In genomic region chr9:121663591-121663990, GRCh38 we compare ENCODE assay signal across 17 cellular contexts. TPM values are rescaled to one million over a fixed set of nuclear protein-coding genes. Genes with fewer than 3 reads are reported as not detected.
DNase-seq lines count a peak whose midpoint lies in the region; ATAC-seq and TF ChIP-seq lines count a peak whose summit lies in the region.
"Had no signal": no experiment of that assay in that cellular context is flagged by ENCODE, and none has a peak within 500 bp of the region (broad histone marks: within the 10 kb centered on the region; RNA-seq: fewer than 3 reads in every experiment).

No MANE protein-coding gene starts in this region.

- no peak for DNase-seq in heart right ventricle
- DNase-seq in Right ventricle myocardium superior = no peak
- no peak for DNase-seq in left ventricle myocardium inferior
- no peak for DNase-seq in neuronal stem cell (ENCODE audit: low spot score)
- no peak for DNase-seq in T-helper 9 cell
- DNase-seq in NCI-H524 (lab: John Stamatoyannopoulos, UW) = no peak
- no peak for DNase-seq in DMS114 treated with DMSO at 0.1 percent for 48 hours (lab: John Stamatoyannopoulos, UW; ENCODE audit: unreplicated experiment)
- DNase-seq: DND-41, GOT3, NCI-H1048, NCI-H146, NCI-H2081 had no signal

- H3K27me3 ChIP-seq in heart right ventricle (no peaks in the 10 kb centered on the region), left ventricle myocardium inferior (ENCODE audit: low read depth) (no peaks in the 10 kb centered on the region), neuronal stem cell (ENCODE audit: control insufficient read depth in 3 of 3, insufficient read depth in 3 of 3, low read depth in 1 of 3, low read length in 3 of 3) (no peaks in the 10 kb centered on the region)
- H3K27me3 ChIP-seq: BLaER1 treated with 17β-estradiol and CSF1 and Interleukin-3, amounts not matched to agents 10 nM and 100 nM had no signal

- H3K27ac ChIP-seq in heart right ventricle = peak overlapping the region; percentile 11 to 81 (median 56)
- peak overlapping the region; percentile 88 for H3K27ac ChIP-seq in left ventricle myocardium inferior (replicated peaks)
- no peak overlapping the region for H3K27ac ChIP-seq in neuronal stem cell (replicated peaks; ENCODE audit: low read length)
- H3K27ac ChIP-seq: A549; BLaER1 treated with 17β-estradiol and CSF1 and Interleukin-3, amounts not matched to agents 10 nM and 100 nM; KMS-11 had no signal

- 66 to 68% methylated on average over 7 of the region's 7 CpGs for WGBS in heart right ventricle, 2 donors
- no CpG with 5 or more reads among the region's 7 CpGs for WGBS in neuronal stem cell (ENCODE audit: extremely low coverage in 2 of 2, insufficient read length in 2 of 2, insufficient replicate concordance in 1 of 2), 2 donors

- peak overlapping the region; percentile 37 for H3K9ac ChIP-seq in neuronal stem cell (ENCODE audit: low read depth, low read length, poor library complexity)
- H3K9ac ChIP-seq: BLaER1 treated with 17β-estradiol and CSF1 and Interleukin-3, amounts not matched to agents 10 nM and 100 nM; KMS-11 had no signal

- intact Hi-C loops in heart right ventricle (cut with DNase I) (no loop called here), Right ventricle myocardium superior (cut with DNase I) (no loop called here), left ventricle myocardium inferior (cut with micrococcal nuclease) (no loop called here)

- peaks cover 0 to 15% (median 0%) of the 10 kb centered on the region in 9 donors for H3K36me3 ChIP-seq in heart right ventricle
- H3K36me3 ChIP-seq in left ventricle myocardium inferior = peaks cover 4% of the 10 kb centered on the region
- peaks cover 0 to 7% of the 10 kb centered on the region in 2 donors for H3K36me3 ChIP-seq in neuronal stem cell (replicated peaks in 1 of 2; ENCODE audit: control insufficient read depth in 2 of 2, insufficient read depth in 2 of 2, low read length in 2 of 2)

- H2AK5ac ChIP-seq in neuronal stem cell (ENCODE audit: low read depth, low read length) = no peak overlapping the region

- ATAC-seq in heart right ventricle (peak in 1 of 8 donors; percentile 2), Right ventricle myocardium superior (ENCODE audit: poor library complexity) (no peak), GM21529 (IDR thresholded peaks at IDR 0.05; ENCODE audit: unreplicated experiment) (no peak)
- ATAC-seq: A549, GM12878 had no signal

- no peak overlapping the region for H3K23ac ChIP-seq in neuronal stem cell (ENCODE audit: low read depth, low read length, poor library complexity)

- H4K8ac ChIP-seq in neuronal stem cell (ENCODE audit: low read depth, low read length) = no peak overlapping the region

- H3K79me1 ChIP-seq in neuronal stem cell (ENCODE audit: low read depth, low read length) = peaks cover 2% of the 10 kb centered on the region

- H3K9me3 ChIP-seq in heart right ventricle (no peaks in the 10 kb centered on the region), left ventricle myocardium inferior (replicated peaks) (no peaks in the 10 kb centered on the region), neuronal stem cell (replicated peaks in 1 of 2; ENCODE audit: control insufficient read depth in 2 of 2, insufficient read depth in 1 of 2, low read depth in 1 of 2, low read length in 2 of 2) (peaks cover 4 to 6% of the 10 kb centered on the region in 2 donors)
- H3K9me3 ChIP-seq: A549; BLaER1 treated with 17β-estradiol and CSF1 and Interleukin-3, amounts not matched to agents 10 nM and 100 nM had no signal

- H2BK15ac ChIP-seq in neuronal stem cell (ENCODE audit: low read length) = no peak overlapping the region

- TF ChIP-seq CTCF in heart right ventricle (IDR thresholded peaks at IDR 0.05) (no peak), left ventricle myocardium inferior (IDR thresholded peaks at IDR 0.05; ENCODE audit: borderline replicate concordance) (no peak)

- no peak overlapping the region for H3K4ac ChIP-seq in neuronal stem cell (ENCODE audit: low read length)

- H3K18ac ChIP-seq in neuronal stem cell (ENCODE audit: low read length) = no peak overlapping the region

- no peak overlapping the region for H2BK12ac ChIP-seq in neuronal stem cell (ENCODE audit: low read length)

- H3K14ac ChIP-seq in neuronal stem cell (ENCODE audit: low read length) = no peak overlapping the region

- no peak overlapping the region for H2BK120ac ChIP-seq in neuronal stem cell (ENCODE audit: low read depth, low read length)

- no peak overlapping the region for H3K4me2 ChIP-seq in neuronal stem cell (ENCODE audit: insufficient read depth, low read length, poor library complexity, severe bottlenecking)
- H3K4me2 ChIP-seq: A549; BLaER1 treated with 17β-estradiol and CSF1 and Interleukin-3, amounts not matched to agents 10 nM and 100 nM; KMS-11 had no signal

- H3K4me3 ChIP-seq in heart right ventricle (no peak overlapping the region), left ventricle myocardium inferior (no peak overlapping the region), neuronal stem cell (ENCODE audit: low read length in 2 of 2) (no peak overlapping the region)
- H3K4me3 ChIP-seq: A549; BLaER1 treated with 17β-estradiol and CSF1 and Interleukin-3, amounts not matched to agents 10 nM and 100 nM; GM12878 had no signal

- H2BK5ac ChIP-seq in neuronal stem cell (ENCODE audit: low read length) = no peak overlapping the region

- no peak overlapping the region for H4K91ac ChIP-seq in neuronal stem cell (ENCODE audit: low read depth, low read length, poor library complexity)

- H3K4me1 ChIP-seq in heart right ventricle (peaks cover 16 to 74% (median 43%) of the 10 kb centered on the region in 9 donors), left ventricle myocardium inferior (peaks cover 81% of the 10 kb centered on the region), neuronal stem cell (ENCODE audit: control insufficient read depth in 2 of 2, insufficient read depth in 1 of 2, low read depth in 1 of 2, low read length in 2 of 2) (peaks cover 0 to 5% of the 10 kb centered on the region in 2 donors)

- H2AFZ ChIP-seq in neuronal stem cell (ENCODE audit: low read length) = no peak overlapping the region

RNA-seq across cellular contexts. Expression of gene DAB2IP, which starts 12.2 kb away (rescaled TPM):
- total RNA-seq in heart right ventricle (10 to 100 TPM; 48.1 to 71.1 (median 56.5) TPM), Right ventricle myocardium superior (44.7 TPM), left ventricle myocardium inferior (50.7 TPM)
- 10 to 100 TPM; 18.1 to 36.5 TPM for polyA plus RNA-seq in heart right ventricle
- 28.9 TPM for polyA plus RNA-seq in neuronal stem cell (2013, experiment 1 of 2)
- polyA plus RNA-seq in neuronal stem cell (2013, experiment 2 of 2) = 29.1 TPM
